ENCODE assay signal across 8 cellular contexts in the genomic region with DNA sequence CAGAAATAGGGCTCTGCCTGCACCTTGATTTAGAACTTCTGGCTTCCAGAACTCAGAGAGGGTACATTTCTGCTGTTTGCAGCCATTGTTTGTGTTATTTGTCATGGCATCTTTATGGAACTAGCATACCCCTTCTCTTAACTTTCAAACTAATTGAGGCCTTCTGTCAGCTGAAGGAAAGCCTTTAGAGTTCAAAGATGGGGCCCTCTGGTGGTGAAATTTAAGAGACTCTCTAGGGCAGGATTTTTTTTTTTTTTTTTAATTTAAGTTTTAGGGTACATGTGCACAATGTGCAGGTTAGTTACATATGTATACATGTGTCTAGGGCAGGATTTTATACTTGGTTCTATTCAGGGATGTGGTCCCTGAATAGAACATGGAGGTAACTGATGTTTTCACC.
DNase-seq lines count a peak whose midpoint lies in the region; ATAC-seq and TF ChIP-seq lines count a peak whose summit lies in the region.

No MANE protein-coding gene starts in this region.

- no peak for DNase-seq in Peyer's patch
- DNase-seq in left lung, result no peak
- DNase-seq in superior temporal gyrus (ENCODE audit: extremely low spot score), result no peak
- no peak for DNase-seq in CD4-positive, alpha-beta T cell
- no peak for DNase-seq in G401 (ENCODE audit: low spot score)

- no peak overlapping the region for H3K27ac ChIP-seq in Peyer's patch
- no peak overlapping the region for H3K27ac ChIP-seq in left lung
- H3K27ac ChIP-seq in CD4-positive, alpha-beta T cell (ENCODE audit: low read depth, low read length), result no peak overlapping the region

- TF ChIP-seq POLR2A in Peyer's patch (IDR thresholded peaks at IDR 0.05), result no peak

- no peaks in the 10 kb centered on the region for H3K27me3 Mint-ChIP-seq in CD4-positive, alpha-beta T cell

- no peak overlapping the region for H3K4me3 ChIP-seq in Peyer's patch
- no peak overlapping the region for H3K4me3 ChIP-seq in left lung

- in situ Hi-C loops in G401 (cut with HindIII; ENCODE audit: low sequenced_read_pairs), result no loop called here

- POLR2A ChIA-PET in CD4-positive, alpha-beta T cell (lab: Charles Lee), result no interaction called here

- intact Hi-C loops in left lung (cut with DNase I), result no loop called here
- intact Hi-C loops in CD4-positive, alpha-beta T cell (cut with DNase I, micrococcal nuclease), result no loop called here

- H3K36me3 ChIP-seq in Peyer's patch, result no peaks in the 10 kb centered on the region
- no peaks in the 10 kb centered on the region for H3K36me3 ChIP-seq in left lung

- CTCF ChIA-PET in CD4-positive, alpha-beta T cell (lab: Charles Lee), result no interaction called here

- H3K9me3 ChIP-seq in Peyer's patch (no peaks in the 10 kb centered on the region), left lung (no peaks in the 10 kb centered on the region)
- H3K9me3 ChIP-seq in CD4-positive, alpha-beta T cell (ENCODE audit: control insufficient read depth, low read length), result no peaks in the 10 kb centered on the region

- H3K4me1 ChIP-seq in Peyer's patch (no peaks in the 10 kb centered on the region), left lung (no peaks in the 10 kb centered on the region)

- H3K9me3 Mint-ChIP-seq in CD4-positive, alpha-beta T cell, result peaks cover 2% of the 10 kb centered on the region

- no peak overlapping the region for H3K4me3 Mint-ChIP-seq in CD4-positive, alpha-beta T cell

- TF ChIP-seq CTCF in GM12872 (IDR thresholded peaks at IDR 0.05; ENCODE audit: insufficient read depth, low read depth, low read length) (peak; percentile 27; the same call in 1 of the 3 replicates), Peyer's patch (IDR thresholded peaks at IDR 0.05) (peak in 5 of 6 experiments; percentile 2 to 36 (median 32)), left lung (IDR thresholded peaks at IDR 0.05) (peak in 1 of 2 donors; percentile 48)
- no peak for TF ChIP-seq CTCF in CD4-positive, alpha-beta T cell (IDR thresholded peaks at IDR 0.05)

- H3K27me3 ChIP-seq in Peyer's patch (no peaks in the 10 kb centered on the region), left lung (no peaks in the 10 kb centered on the region)
- H3K27me3 ChIP-seq in CD4-positive, alpha-beta T cell (ENCODE audit: control insufficient read depth, insufficient read depth, low read length), result no peaks in the 10 kb centered on the region

- peak; percentile 67 for ATAC-seq in HG02798 (IDR thresholded peaks at IDR 0.05; ENCODE audit: poor library complexity, unreplicated experiment)
- ATAC-seq in left lung, result peak; percentile 33
- ATAC-seq in GM18520 (IDR thresholded peaks at IDR 0.05; ENCODE audit: unreplicated experiment), result no peak
- ATAC-seq in CD4-positive, alpha-beta T cell (ENCODE audit: poor library complexity), result no peak

- H3K27ac Mint-ChIP-seq in CD4-positive, alpha-beta T cell, result no peak overlapping the region

- no peaks in the 10 kb centered on the region for H3K4me1 Mint-ChIP-seq in CD4-positive, alpha-beta T cell (ENCODE audit: low read depth)

- H3K36me3 Mint-ChIP-seq in CD4-positive, alpha-beta T cell (ENCODE audit: low read depth), result no peaks in the 10 kb centered on the region

Comparison
In these comparisons a context has a peak if more than half of its experiments do, and no peak if none do; other contexts are left out.
1. ATAC-seq: peak in HG02798 (single experiment) and left lung (single experiment); none in GM18520 (single experiment) and CD4-positive, alpha-beta T cell (single experiment).